Comparison of ENCODE assay signal across 8 cellular contexts in the genomic region with DNA sequence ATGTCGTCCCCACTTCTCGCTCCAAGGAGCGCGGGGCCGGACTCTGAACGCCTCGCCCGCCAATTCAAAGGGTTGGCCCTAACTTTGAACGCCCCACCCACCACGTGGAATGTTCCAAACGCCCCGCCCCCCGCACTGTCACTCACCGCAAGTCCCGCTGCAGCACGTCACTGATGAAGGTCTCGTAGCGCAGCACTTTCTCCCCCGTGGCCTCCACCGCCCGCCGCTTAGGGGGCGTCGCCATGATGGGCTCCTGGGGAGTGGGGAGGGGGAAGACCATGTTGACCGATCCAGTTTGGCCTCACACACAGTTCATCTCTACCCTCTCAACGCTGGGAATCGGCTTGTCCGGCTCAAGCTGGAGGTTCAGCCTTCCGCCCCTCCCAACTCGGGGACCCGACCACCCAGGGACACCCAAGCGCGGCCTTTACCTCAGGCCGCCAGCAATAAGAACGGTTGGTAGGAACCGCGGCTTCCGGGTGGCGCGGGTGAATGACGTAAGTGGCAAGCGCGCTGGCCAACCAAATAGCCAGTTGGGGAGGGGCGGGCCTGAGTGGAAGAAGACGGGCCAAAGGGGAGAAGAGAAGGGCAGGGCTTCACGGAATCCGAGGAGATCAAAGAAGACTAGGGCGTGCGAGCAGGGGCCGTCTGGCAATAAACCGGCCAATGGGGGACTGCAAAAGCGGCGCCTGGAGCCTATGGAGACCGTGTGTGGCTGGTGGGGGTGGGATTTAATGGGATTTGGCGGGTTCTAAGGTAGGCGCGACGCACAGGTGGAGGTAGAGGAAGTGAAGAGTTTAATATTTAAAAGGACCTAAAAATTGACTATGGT. TPM values are rescaled to one million over a fixed set of nuclear protein-coding genes. Genes with fewer than 3 reads are reported as not detected.
DNase-seq lines count a peak whose midpoint lies in the region; ATAC-seq, FAIRE-seq and TF ChIP-seq lines count a peak whose summit lies in the region.

A gene with protein sequence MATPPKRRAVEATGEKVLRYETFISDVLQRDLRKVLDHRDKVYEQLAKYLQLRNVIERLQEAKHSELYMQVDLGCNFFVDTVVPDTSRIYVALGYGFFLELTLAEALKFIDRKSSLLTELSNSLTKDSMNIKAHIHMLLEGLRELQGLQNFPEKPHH (minus strand): TSS at position 497 of the 832 bp plus-strand sequence. CDS start 253 bp downstream, at position 244.

- H3K36me3 Mint-ChIP-seq in astrocyte (ENCODE audit: low read depth, unreplicated experiment): peaks cover 5% of the 10 kb centered on the region

- no peaks in the 10 kb centered on the region for H4K20me1 ChIP-seq in astrocyte (ENCODE audit: insufficient read depth, low read length)

- H3K27me3 ChIP-seq in astrocyte (ENCODE audit: insufficient read depth, low read length): no peaks in the 10 kb centered on the region
- H3K27me3 ChIP-seq in right cardiac atrium (ENCODE audit: control insufficient read depth, insufficient read depth): no peaks in the 10 kb centered on the region
- no peaks in the 10 kb centered on the region for H3K27me3 ChIP-seq in rectal smooth muscle tissue (ENCODE audit: control insufficient read depth, insufficient read depth, low read length)
- H3K27me3 ChIP-seq in aorta (ENCODE audit: control insufficient read depth in 1 of 2, insufficient read depth in 2 of 2, low read length in 1 of 2): no peaks in the 10 kb centered on the region

- FAIRE-seq in astrocyte (lab: Jason Lieb, UNC): peak; percentile 49

- H3K9ac ChIP-seq in astrocyte (ENCODE audit: low read length) (peak within 1 kb of the TSS; percentile 95), rectal smooth muscle tissue (ENCODE audit: low read length) (peak within 1 kb of the TSS; percentile 88)

- H3K27me3 Mint-ChIP-seq in astrocyte (ENCODE audit: low read depth, unreplicated experiment): no peaks in the 10 kb centered on the region

- peak within 1 kb of the TSS; percentile 98 for H3K27ac Mint-ChIP-seq in astrocyte (ENCODE audit: unreplicated experiment)

- peak within 1 kb of the TSS; percentile 86 for H3K4me2 ChIP-seq in astrocyte (ENCODE audit: low read length)

- H3K4me1 ChIP-seq in astrocyte (ENCODE audit: insufficient read depth, low read length) (no peaks in the 10 kb centered on the region), right cardiac atrium (ENCODE audit: control insufficient read depth, insufficient read depth, low read length) (no peaks in the 10 kb centered on the region), rectal smooth muscle tissue (ENCODE audit: control insufficient read depth, insufficient read depth, low read length) (no peaks in the 10 kb centered on the region), aorta (ENCODE audit: control insufficient read depth in 1 of 2, insufficient read depth in 2 of 2, low read length in 2 of 2) (no peaks in the 10 kb centered on the region)

- intact Hi-C loops in right cardiac atrium (cut with DNase I): loop anchor here in 1 of 4 donors (10.0 kb wide), 1 partner anchor 366 kb away; no protein-coding TSS in a partner anchor
- intact Hi-C loops in aorta (cut with DNase I): loop anchor here in 1 of 2 donors (10.0 kb wide), 2 partner anchors 176 to 366 kb away; a partner anchor contains a TSS

- H2AFZ ChIP-seq in astrocyte (ENCODE audit: low read depth, low read length): peak within 1 kb of the TSS; percentile 76

- H3K79me2 ChIP-seq in astrocyte (ENCODE audit: insufficient read depth, low read length): peaks cover 9% of the 10 kb centered on the region

- ATAC-seq in GM18499 (IDR thresholded peaks at IDR 0.05; ENCODE audit: insufficient read depth, unreplicated experiment) (peak; percentile 49), HG02970 (IDR thresholded peaks at IDR 0.05; ENCODE audit: low FRiP score, unreplicated experiment) (peak; percentile 88), right cardiac atrium (peak; percentile 95 to 96), aorta (ENCODE audit: low FRiP score) (peak; percentile 94)

- H3K9me3 ChIP-seq in astrocyte (ENCODE audit: insufficient read depth, low read depth, low read length): no peaks in the 10 kb centered on the region
- no peaks in the 10 kb centered on the region for H3K9me3 ChIP-seq in right cardiac atrium (ENCODE audit: control insufficient read depth, low read length)
- no peaks in the 10 kb centered on the region for H3K9me3 ChIP-seq in aorta (ENCODE audit: control insufficient read depth, low read length)

- no peaks in the 10 kb centered on the region for H3K9me3 Mint-ChIP-seq in astrocyte (ENCODE audit: unreplicated experiment)

- peaks cover 5% of the 10 kb centered on the region for H3K36me3 ChIP-seq in astrocyte (ENCODE audit: insufficient read depth, low read length)
- peaks cover 2% of the 10 kb centered on the region for H3K36me3 ChIP-seq in rectal smooth muscle tissue (ENCODE audit: control insufficient read depth, insufficient read depth, low read length)
- no peaks in the 10 kb centered on the region for H3K36me3 ChIP-seq in aorta (ENCODE audit: control insufficient read depth in 1 of 2, insufficient read depth in 2 of 2, low read length in 1 of 2)

- H3K4me3 ChIP-seq in astrocyte (ENCODE audit: insufficient read depth, low read depth, low read length) (peak within 1 kb of the TSS; percentile 79), right cardiac atrium (ENCODE audit: low read length) (peak within 1 kb of the TSS; percentile 64), rectal smooth muscle tissue (ENCODE audit: low read length) (peak within 1 kb of the TSS; percentile 81), aorta (ENCODE audit: low read length in 2 of 2) (peak within 1 kb of the TSS in 1 of 2 donors; percentile 67)

- peak; percentile 90 for DNase-seq in NCI-H2029 (lab: John Stamatoyannopoulos, UW)
- DNase-seq in T-helper 22 cell (ENCODE audit: low read depth): peak; percentile 86
- peak; percentile 89 for DNase-seq in astrocyte (ENCODE audit: low read depth)
- peak; percentile 92 to 96 (median 95) for DNase-seq in right cardiac atrium
- DNase-seq in aorta: peak; percentile 96

- peak within 1 kb of the TSS; percentile 97 for H3K27ac ChIP-seq in astrocyte (ENCODE audit: low read depth, low read length)
- H3K27ac ChIP-seq in right cardiac atrium (ENCODE audit: low read length): peak within 1 kb of the TSS; percentile 98
- peak within 1 kb of the TSS; percentile 93 for H3K27ac ChIP-seq in rectal smooth muscle tissue (ENCODE audit: low read depth, low read length)
- H3K27ac ChIP-seq in aorta (ENCODE audit: low read depth in 1 of 2, low read length in 2 of 2): peak within 1 kb of the TSS in 1 of 2 donors; percentile 94

- H3K4me1 Mint-ChIP-seq in astrocyte (ENCODE audit: low read depth, unreplicated experiment): peaks cover 10% of the 10 kb centered on the region

- WGBS in right cardiac atrium: under 1% methylated on average over 58 of the region's 58 CpGs
- WGBS in aorta, 2 donors: 1 to 34% methylated on average over 58 of the region's 58 CpGs

- peak within 1 kb of the TSS; percentile 83 for H3K4me3 Mint-ChIP-seq in astrocyte (ENCODE audit: unreplicated experiment)

- TF ChIP-seq CTCF in astrocyte (IDR thresholded peaks at IDR 0.05; ENCODE audit: insufficient read depth, low read depth, low read length): no peak

RNA-seq across cellular contexts. Expression of the gene that starts here (rescaled TPM):
- total RNA-seq in astrocyte (72.7 and 73.5 TPM in 2 replicates), right cardiac atrium (100 to 1,000 TPM in 3 of 4 donors, 10 to 100 TPM in 1; 97.8 to 115 (median 103) TPM), aorta (10 to 100 TPM; 74.9 to 75.0 TPM)
- polyA plus RNA-seq in right cardiac atrium (155 TPM), aorta (100 to 1,000 TPM; 190 to 316 TPM)
